ENCODE assay signal across 1 cellular context in genomic region chr9:125145425-125145824, GRCh38.
A peak's percentile ranks its signal among the peaks of the same experiment; 100 is the strongest.
TF ChIP-seq lines count a peak whose summit lies in the region.

No MANE protein-coding gene starts in this region.

TF ChIP-seq in HepG2, 621 proteins besides CTCF, POLR2A, EP300 and RAD21:
- TF ChIP-seq ZBTB33 (CRISPR knock-in tag; IDR thresholded peaks at IDR 0.05) (peak; percentile 64; the same call in 1 of the 2 replicates), HIC2 (CRISPR knock-in tag; IDR thresholded peaks at IDR 0.05; ENCODE audit: low read depth) (no peak)
